In the genomic region with DNA sequence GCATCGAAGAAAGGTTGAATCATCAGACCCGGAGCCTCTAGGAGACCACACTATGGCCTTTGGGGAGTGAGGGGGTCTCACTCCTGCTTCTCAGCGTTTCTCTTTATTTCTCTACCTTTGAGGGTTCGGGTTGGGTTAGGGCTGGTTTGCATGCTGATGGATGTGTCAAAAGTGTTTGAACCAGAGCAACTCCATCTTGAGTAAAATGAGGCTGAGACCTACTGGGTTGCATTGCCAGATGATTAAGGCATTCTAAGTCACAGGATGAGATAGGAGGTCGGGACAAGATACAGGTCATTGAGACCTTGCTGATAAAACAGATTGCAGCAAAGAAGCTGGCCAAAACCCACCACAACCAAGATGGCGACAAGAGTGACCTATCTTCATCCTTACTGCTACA, we compare ENCODE assay signal across 20 cellular contexts. TPM values are rescaled to one million over a fixed set of nuclear protein-coding genes. Genes with fewer than 3 reads are reported as not detected.
DNase-seq lines count a peak whose midpoint lies in the region; ATAC-seq, FAIRE-seq and TF ChIP-seq lines count a peak whose summit lies in the region.
"Had no signal": no experiment of that assay in that cellular context is flagged by ENCODE, and none has a peak within 500 bp of the region (broad histone marks: within the 10 kb centered on the region; RNA-seq: fewer than 3 reads in every experiment).

No MANE protein-coding gene starts in this region.

- FAIRE-seq in GM12878 (lab: Jason Lieb, UNC) = peak; percentile 85
- FAIRE-seq: D721Med, G401.6 had no signal

- TF ChIP-seq EP300 in GM12878 (IDR thresholded peaks at IDR 0.05; ENCODE audit: borderline replicate concordance in 1 of 2, control insufficient read depth in 1 of 2, low read depth in 2 of 2, low read length in 2 of 2) = no peak

- H3K27me3 Mint-ChIP-seq in activated CD4-positive, alpha-beta T cell treated with anti-CD3 and anti-CD28 coated beads for 36 hours = no peaks in the 10 kb centered on the region
- no peaks in the 10 kb centered on the region for H3K27me3 Mint-ChIP-seq in activated naive CD4-positive, alpha-beta T cell treated with anti-CD3 and anti-CD28 coated beads, Interleukin-2, amount 50 U/mL, for 24 hours
- H3K27me3 Mint-ChIP-seq in activated naive CD4-positive, alpha-beta T cell treated with anti-CD3 and anti-CD28 coated beads, Interleukin-2, amount 10 ng/mL, durations not matched to agents 7 days and 5 days = peaks cover 11% of the 10 kb centered on the region
- no peaks in the 10 kb centered on the region for H3K27me3 Mint-ChIP-seq in stimulated activated naive CD8-positive, alpha-beta T cell treated with anti-CD3 and anti-CD28 coated beads, Interleukin-15, amount 100 ng/mL, for 72 hours

- peak overlapping the region; percentile 89 for H3K27ac Mint-ChIP-seq in activated CD4-positive, alpha-beta T cell treated with anti-CD3 and anti-CD28 coated beads for 36 hours
- peak overlapping the region; percentile 99 for H3K27ac Mint-ChIP-seq in activated naive CD4-positive, alpha-beta T cell treated with anti-CD3 and anti-CD28 coated beads, Interleukin-2, amount 50 U/mL, for 24 hours
- H3K27ac Mint-ChIP-seq in activated naive CD4-positive, alpha-beta T cell treated with anti-CD3 and anti-CD28 coated beads, Interleukin-2, amount 10 ng/mL, durations not matched to agents 7 days and 5 days = no peak overlapping the region
- peak overlapping the region in 1 of 2 donors; percentile 75 for H3K27ac Mint-ChIP-seq in stimulated activated naive CD8-positive, alpha-beta T cell treated with anti-CD3 and anti-CD28 coated beads, Interleukin-15, amount 100 ng/mL, for 72 hours

- CTCF ChIA-PET in activated CD4-positive, alpha-beta T cell treated with anti-CD3 and anti-CD28 coated beads for 36 hours (lab: Charles Lee) = interaction anchor here (1.0 to 6.2 kb wide), 7 partner anchors 17 to 99 kb away, joined by 3 to 33 read pairs (median 7); partner anchors contain the start of gene TCF7
- CTCF ChIA-PET in activated naive CD4-positive, alpha-beta T cell treated with anti-CD3 and anti-CD28 coated beads, Interleukin-2, amount 10 ng/mL, durations not matched to agents 7 days and 5 days (lab: Charles Lee) = interaction anchor here (0.6 to 2.6 kb wide), 8 partner anchors 29 to 105 kb away, joined by 3 to 13 read pairs (median 3); no protein-coding TSS in a partner anchor
- CTCF ChIA-PET in GM12878 (lab: Yijun Ruan, JAX) = interaction anchor here (1.0 to 7.7 kb wide), 12 partner anchors 9 to 76 kb away, joined by 3 to 70 read pairs (median 6); no protein-coding TSS in a partner anchor

- no peaks in the 10 kb centered on the region for H3K36me3 Mint-ChIP-seq in activated CD4-positive, alpha-beta T cell treated with anti-CD3 and anti-CD28 coated beads for 36 hours (ENCODE audit: low read depth)
- peaks cover 2% of the 10 kb centered on the region for H3K36me3 Mint-ChIP-seq in activated naive CD4-positive, alpha-beta T cell treated with anti-CD3 and anti-CD28 coated beads, Interleukin-2, amount 50 U/mL, for 24 hours
- H3K36me3 Mint-ChIP-seq in activated naive CD4-positive, alpha-beta T cell treated with anti-CD3 and anti-CD28 coated beads, Interleukin-2, amount 10 ng/mL, durations not matched to agents 7 days and 5 days = no peaks in the 10 kb centered on the region

- in situ Hi-C loops in GM12878 (cut with MboI) = no loop called here

- H3K9me3 ChIP-seq in GM12878 (replicated peaks; ENCODE audit: control insufficient read depth, insufficient read depth, low read length) = no peaks in the 10 kb centered on the region
- H3K9me3 ChIP-seq: MG63 had no signal

- H3K4me2 ChIP-seq in GM12878 (ENCODE audit: control insufficient read depth, insufficient read depth) = peak overlapping the region; percentile 67
- H3K4me2 ChIP-seq: BLaER1 treated with 17β-estradiol and CSF1 and Interleukin-3, amounts not matched to agents 10 nM and 100 nM; KMS-11 had no signal

- H3K36me3 ChIP-seq in GM12878 (ENCODE audit: control insufficient read depth in 2 of 2, insufficient read depth in 2 of 2, low read length in 1 of 2) = no peaks in the 10 kb centered on the region
- H3K36me3 ChIP-seq: BLaER1 treated with 17β-estradiol and CSF1 and Interleukin-3, amounts not matched to agents 10 nM and 100 nM; MG63 had no signal

- 80% methylated on average over 6 of the region's 6 CpGs for WGBS in GM12878 (ENCODE audit: insufficient coverage, insufficient replicate concordance, low lambda C conversion rate, missing lambda C conversion rate)

- intact Hi-C loops in activated CD4-positive, alpha-beta T cell treated with anti-CD3 and anti-CD28 coated beads for 36 hours (cut with DNase I, micrococcal nuclease) = loop anchor here (2.0 kb wide), 2 partner anchors 31 to 65 kb away; partner anchors contain the start of gene VDAC1 (in 1 of the 2)
- intact Hi-C loops in GM12878 (cut with micrococcal nuclease; ENCODE audit: unreplicated experiment) = no loop called here

- H4K20me1 ChIP-seq in GM12878 (ENCODE audit: control insufficient read depth, insufficient read depth) = no peaks in the 10 kb centered on the region
- H4K20me1 ChIP-seq: BLaER1 treated with 17β-estradiol and CSF1 and Interleukin-3, amounts not matched to agents 10 nM and 100 nM had no signal

- DNase-seq in activated CD4-positive, alpha-beta T cell treated with anti-CD3 and anti-CD28 coated beads for 36 hours = no peak
- no peak for DNase-seq in activated CD4-positive, alpha-beta T cell treated with anti-CD3 and anti-CD28 coated beads, Interleukin-2, amount 50 U/mL, for 1 hour
- DNase-seq in activated naive CD4-positive, alpha-beta T cell treated with anti-CD3 and anti-CD28 coated beads, Interleukin-2, amount 10 ng/mL, durations not matched to agents 7 days and 5 days = no peak
- no peak for DNase-seq in GM12878 (ENCODE audit: low read depth, low spot score)
- DNase-seq in stimulated activated naive CD8-positive, alpha-beta T cell treated with anti-CD3 and anti-CD28 coated beads, Interleukin-15, amount 100 ng/mL, for 72 hours = no peak
- no peak for DNase-seq in NCI-H1092 (lab: John Stamatoyannopoulos, UW)
- DNase-seq: 8988T, DMS79 treated with DMSO at 0.1 percent for 48 hours, GOT3, MG63, NCI-H1105 treated with DMSO at 0.1 percent for 48 hours, NCI-H187, NCI-H446, PC-9 had no signal

- H3K4me1 Mint-ChIP-seq in activated CD4-positive, alpha-beta T cell treated with anti-CD3 and anti-CD28 coated beads for 36 hours = peaks cover 60% of the 10 kb centered on the region
- peaks cover 73% of the 10 kb centered on the region for H3K4me1 Mint-ChIP-seq in activated naive CD4-positive, alpha-beta T cell treated with anti-CD3 and anti-CD28 coated beads, Interleukin-2, amount 50 U/mL, for 24 hours
- peaks cover 58% of the 10 kb centered on the region for H3K4me1 Mint-ChIP-seq in activated naive CD4-positive, alpha-beta T cell treated with anti-CD3 and anti-CD28 coated beads, Interleukin-2, amount 10 ng/mL, durations not matched to agents 7 days and 5 days
- H3K4me1 Mint-ChIP-seq in stimulated activated naive CD8-positive, alpha-beta T cell treated with anti-CD3 and anti-CD28 coated beads, Interleukin-15, amount 100 ng/mL, for 72 hours = peaks cover 73% of the 10 kb centered on the region

- TF ChIP-seq POLR2A in GM12878 (IDR thresholded peaks at IDR 0.05; ENCODE audit: low read depth, low read length) = no peak

- TF ChIP-seq CTCF in GM12878 (IDR thresholded peaks at IDR 0.05 in 2 of 3, conservative IDR thresholded peaks at IDR 0.05 in 1 of 3; ENCODE audit: control insufficient read depth in 2 of 3, extremely low read depth in 1 of 3, insufficient read depth in 1 of 3, low read depth in 3 of 3, low read length in 3 of 3) = no peak

- H3K9ac ChIP-seq in GM12878 (ENCODE audit: control insufficient read depth, insufficient read depth, low read length) = peak overlapping the region; percentile 28; the same call in 1 of the 2 replicates
- H3K9ac ChIP-seq: BLaER1 treated with 17β-estradiol and CSF1 and Interleukin-3, amounts not matched to agents 10 nM and 100 nM; KMS-11 had no signal

- RAD21 ChIA-PET in GM12878 (lab: Charles Lee; ENCODE audit: unreplicated experiment) = interaction anchor here (1.0 to 4.1 kb wide), 11 partner anchors 18 to 70 kb away, joined by 3 to 34 read pairs (median 4); no protein-coding TSS in a partner anchor

- POLR2A ChIA-PET in activated CD4-positive, alpha-beta T cell treated with anti-CD3 and anti-CD28 coated beads for 36 hours (lab: Charles Lee) = interaction anchor here (0.6 to 1.9 kb wide), 5 partner anchors 16 to 68 kb away, joined by 3 to 15 read pairs (median 4); no protein-coding TSS in a partner anchor
- POLR2A ChIA-PET in GM12878 (lab: Charles Lee) = interaction anchor here (1.0 to 5.9 kb wide), 6 partner anchors 15 to 156 kb away, joined by 3 to 59 read pairs (median 6); partner anchors contain the start of gene PPP2CA

- H3K27ac ChIP-seq in GM12878 (ENCODE audit: control insufficient read depth, insufficient read depth) = peak overlapping the region; percentile 15; the same call in 1 of the 2 replicates
- H3K27ac ChIP-seq: BLaER1 treated with 17β-estradiol and CSF1 and Interleukin-3, amounts not matched to agents 10 nM and 100 nM; KMS-11 had no signal

- no TSS peak for BruUV-seq in GM12878 (replicated peaks; lab: Mats Ljungman, UMichigan)

- H2AFZ ChIP-seq in GM12878 (ENCODE audit: control insufficient read depth, low read depth, low read length) = no peak overlapping the region
- H2AFZ ChIP-seq: PC-9 had no signal

- H3K9me3 Mint-ChIP-seq in activated CD4-positive, alpha-beta T cell treated with anti-CD3 and anti-CD28 coated beads for 36 hours (ENCODE audit: low read depth) = no peaks in the 10 kb centered on the region
- no peaks in the 10 kb centered on the region for H3K9me3 Mint-ChIP-seq in activated naive CD4-positive, alpha-beta T cell treated with anti-CD3 and anti-CD28 coated beads, Interleukin-2, amount 50 U/mL, for 24 hours
- no peaks in the 10 kb centered on the region for H3K9me3 Mint-ChIP-seq in activated naive CD4-positive, alpha-beta T cell treated with anti-CD3 and anti-CD28 coated beads, Interleukin-2, amount 10 ng/mL, durations not matched to agents 7 days and 5 days
- peaks cover 0 to 7% of the 10 kb centered on the region in 2 donors for H3K9me3 Mint-ChIP-seq in stimulated activated naive CD8-positive, alpha-beta T cell treated with anti-CD3 and anti-CD28 coated beads, Interleukin-15, amount 100 ng/mL, for 72 hours

- no peak for ATAC-seq in activated CD4-positive, alpha-beta T cell treated with anti-CD3 and anti-CD28 coated beads for 36 hours
- ATAC-seq in GM12878 = no peak
- no peak for ATAC-seq in stimulated activated naive CD8-positive, alpha-beta T cell treated with anti-CD3 and anti-CD28 coated beads, Interleukin-15, amount 100 ng/mL, for 72 hours
- ATAC-seq in HG03565 (IDR thresholded peaks at IDR 0.05; ENCODE audit: unreplicated experiment) = no peak

- H3K79me2 ChIP-seq in GM12878 (ENCODE audit: control insufficient read depth, insufficient read depth, low read length) = no peaks in the 10 kb centered on the region; the same call in 1 of the 2 replicates

- SMC1A ChIA-PET in GM12878 (lab: Charles Lee; ENCODE audit: uncharacterized antibody, unreplicated experiment) = interaction anchor here (0.6 to 7.3 kb wide), 12 partner anchors 16 to 159 kb away, joined by 3 to 79 read pairs (median 4); no protein-coding TSS in a partner anchor

- H3K27me3 ChIP-seq in GM12878 (replicated peaks in 1 of 2; ENCODE audit: control insufficient read depth in 2 of 2, insufficient read depth in 2 of 2, low read length in 1 of 2) = no peaks in the 10 kb centered on the region
- H3K27me3 ChIP-seq: MG63 had no signal

- TF ChIP-seq RAD21 in GM12878 (IDR thresholded peaks at IDR 0.05; ENCODE audit: insufficient read depth, low read depth, low read length) = no peak

- peaks cover 33% of the 10 kb centered on the region for H3K4me1 ChIP-seq in GM12878 (ENCODE audit: control insufficient read depth, insufficient read depth, low read length)

- H3K4me3 Mint-ChIP-seq in activated CD4-positive, alpha-beta T cell treated with anti-CD3 and anti-CD28 coated beads for 36 hours = peak overlapping the region; percentile 73
- H3K4me3 Mint-ChIP-seq in activated naive CD4-positive, alpha-beta T cell treated with anti-CD3 and anti-CD28 coated beads, Interleukin-2, amount 50 U/mL, for 24 hours = peak overlapping the region; percentile 63
- no peak overlapping the region for H3K4me3 Mint-ChIP-seq in activated naive CD4-positive, alpha-beta T cell treated with anti-CD3 and anti-CD28 coated beads, Interleukin-2, amount 10 ng/mL, durations not matched to agents 7 days and 5 days
- H3K4me3 Mint-ChIP-seq in stimulated activated naive CD8-positive, alpha-beta T cell treated with anti-CD3 and anti-CD28 coated beads, Interleukin-15, amount 100 ng/mL, for 72 hours = peak overlapping the region; percentile 62 to 82

- H3K4me3 ChIP-seq in GM12878 = peak overlapping the region; percentile 9; the same call in 1 of the 2 replicates
- H3K4me3 ChIP-seq: BLaER1 treated with 17β-estradiol and CSF1 and Interleukin-3, amounts not matched to agents 10 nM and 100 nM; MG63 had no signal

RNA-seq across cellular contexts. Expression of gene TCF7, which starts 44.9 kb away (rescaled TPM):
- 100 to 1,000 TPM in 1 of 2 experiments, 10 to 100 TPM in 1; 94.8 to 117 TPM for total RNA-seq in activated CD4-positive, alpha-beta T cell treated with anti-CD3 and anti-CD28 coated beads for 36 hours
- total RNA-seq in GM12878 (2013; cell fraction: nucleolus; rRNA removed) = 344 and 364 TPM in 2 replicates
- 19.6 and 21.6 TPM in 2 replicates for total RNA-seq in GM12878 (2014; rRNA removed)
- 23.3 and 24.0 TPM in 2 replicates for total RNA-seq in GM12878 (2014; rRNA removed; fragmentation: Illumina TruSeq; extraction: Trizol)
- 60.2 and 63.5 TPM in 2 replicates for total RNA-seq in GM12878 (2021)
- polyA plus RNA-seq in GM12878 (2011; ENCODE audit: low read depth) = 26.0 TPM
- 20.5 and 34.6 TPM in 2 replicates for polyA plus RNA-seq in GM12878 (2011; rRNA removed)
- 27.6 and 32.9 TPM in 2 replicates for polyA plus RNA-seq in GM12878 (2011; cell fraction: cytosol; rRNA removed)
- 62.1 and 64.0 TPM in 2 replicates for polyA plus RNA-seq in GM12878 (2011; cell fraction: nucleus; rRNA removed)
- 52.2 and 55.4 TPM in 2 replicates for polyA plus RNA-seq in GM12878 (2012)
- polyA plus RNA-seq in GM12878 (2014; fragmentation: Illumina TruSeq; extraction: Trizol) = 44.1 and 59.3 TPM in 2 replicates
- polyA plus RNA-seq in GM12878 (2014; fragmentation: Nextera tagmentation; extraction: Ambion mirVana) = 10 to 100 TPM in 1 of 2 experiments, 1 to 10 TPM in 1; 10.0 to 13.2 TPM
- polyA plus RNA-seq in GM12878 (2014; rRNA removed) = 29.0 and 37.6 TPM in 2 replicates
- polyA plus RNA-seq in GM12878 (2016; fragmentation: Nextera tagmentation; extraction: Ambion mirVana) = 10 to 100 TPM; 22.7 to 23.2 TPM
- 52.8 and 74.5 TPM in 2 replicates for polyA minus RNA-seq in GM12878 (2011; rRNA and poly(A)+ RNA removed)
- polyA minus RNA-seq in GM12878 (2011; cell fraction: cytosol; rRNA and poly(A)+ RNA removed) = 25.0 and 25.4 TPM in 2 replicates
- polyA minus RNA-seq in GM12878 (2011; cell fraction: nucleus; rRNA and poly(A)+ RNA removed) = 60.7 and 103 TPM in 2 replicates
